8 cellular contexts compared by ENCODE assay signal in genomic region chr11:2305862-2306823, GRCh38. TPM values are rescaled to one million over a fixed set of nuclear protein-coding genes. Genes with fewer than 3 reads are reported as not detected.
DNase-seq lines count a peak whose midpoint lies in the region; ATAC-seq, FAIRE-seq and TF ChIP-seq lines count a peak whose summit lies in the region.

No MANE protein-coding gene starts in this region.

- no peak overlapping the region for H3K27ac ChIP-seq in OCI-LY7 (ENCODE audit: low read depth, low read length, poor library complexity, severe bottlenecking)
- no peak overlapping the region for H3K27ac ChIP-seq in H1 (ENCODE audit: low read depth, low read length)

- H3K23ac ChIP-seq in H1 (ENCODE audit: insufficient read length), result no peak overlapping the region

- no peaks in the 10 kb centered on the region for H3K23me2 ChIP-seq in H1 (ENCODE audit: low read depth, low read length)

- no TSS peak for BruUV-seq in OCI-LY7 (replicated peaks; lab: Mats Ljungman, UMichigan)

- H2BK120ac ChIP-seq in H1 (replicated peaks; ENCODE audit: low read depth, low read length), result no peak overlapping the region

- H3K4me1 ChIP-seq in OCI-LY7 (ENCODE audit: insufficient read depth, low read length, poor library complexity, severe bottlenecking) (peaks cover 8% of the 10 kb centered on the region), H1 (replicated peaks in 1 of 4; ENCODE audit: control insufficient read depth in 3 of 4, insufficient read depth in 4 of 4, low read length in 3 of 4) (peaks cover 0 to 3% (median 0%) of the 10 kb centered on the region in 4 experiments; a peak in 1 of 7 replicates)

- no peak for TF ChIP-seq EP300 in H1 (IDR thresholded peaks at IDR 0.05; ENCODE audit: borderline replicate concordance in 1 of 2, low read depth in 2 of 2, low read length in 2 of 2)

- H3K79me2 ChIP-seq in OCI-LY7 (ENCODE audit: insufficient read depth, low read depth, low read length) (no peaks in the 10 kb centered on the region), H1 (ENCODE audit: control insufficient read depth in 1 of 2, insufficient read depth in 2 of 2, low read length in 2 of 2) (no peaks in the 10 kb centered on the region)

- no peak overlapping the region; the same call in 1 of the 2 replicates for H2BK12ac ChIP-seq in H1 (ENCODE audit: low read depth, low read length)

- H3K14ac ChIP-seq in H1 (ENCODE audit: insufficient read length), result no peak overlapping the region

- peaks cover 0 to 5% (median 4%) of the 10 kb centered on the region in 3 donors for H3K36me3 Mint-ChIP-seq in naive thymus-derived CD8-positive, alpha-beta T cell

- H3K27me3 Mint-ChIP-seq in naive thymus-derived CD8-positive, alpha-beta T cell, result no peaks in the 10 kb centered on the region

- H2AFZ ChIP-seq in OCI-LY7 (ENCODE audit: low read length) (no peak overlapping the region), H1 (ENCODE audit: low read length) (no peak overlapping the region)

- no peaks in the 10 kb centered on the region for H3K9me2 ChIP-seq in OCI-LY7 (ENCODE audit: insufficient read depth, low read length)

- TF ChIP-seq POLR2A in H1 (IDR thresholded peaks at IDR 0.05; ENCODE audit: control extremely low read depth in 1 of 2, low read depth in 2 of 2, low read length in 2 of 2), result no peak

- H2BK5ac ChIP-seq in H1 (ENCODE audit: low read depth, low read length), result no peak overlapping the region

- WGBS in H1 (ENCODE audit: extremely low coverage in 1 of 2, insufficient coverage in 1 of 2, insufficient read length in 1 of 2, insufficient replicate concordance in 2 of 2, low coverage in 1 of 2, low lambda C conversion rate in 2 of 2, missing lambda C conversion rate in 1 of 2), 2 experiments, result 79% methylated on average over 13 of the region's 16 CpGs; no CpG with 5 or more reads in 1 of the 2 experiments

- no peaks in the 10 kb centered on the region for H3K27me3 ChIP-seq in H1 (replicated peaks in 1 of 4; ENCODE audit: control insufficient read depth in 3 of 4, extremely low read depth in 1 of 4, insufficient read depth in 3 of 4, low read length in 3 of 4)

- H4K20me1 ChIP-seq in OCI-LY7 (ENCODE audit: insufficient read depth, low read length) (no peaks in the 10 kb centered on the region), H1 (replicated peaks in 1 of 2; ENCODE audit: control insufficient read depth in 1 of 2, insufficient read depth in 2 of 2, low read length in 2 of 2) (peaks cover 0 to 4% of the 10 kb centered on the region in 2 experiments)

- peaks cover 26 to 67% (median 49%) of the 10 kb centered on the region in 4 donors for H3K4me1 Mint-ChIP-seq in naive thymus-derived CD8-positive, alpha-beta T cell

- H4K91ac ChIP-seq in H1 (replicated peaks; ENCODE audit: insufficient read length, low read length), result no peak overlapping the region

- no peak overlapping the region; the same call in 1 of the 2 replicates for H2BK15ac ChIP-seq in H1 (ENCODE audit: low read length)

- FAIRE-seq in H1 (lab: Jason Lieb, UNC), result no peak

- peak overlapping the region; percentile 81 to 98 (median 93) for H3K4me3 Mint-ChIP-seq in naive thymus-derived CD8-positive, alpha-beta T cell

- no peak overlapping the region for H4K8ac ChIP-seq in H1 (ENCODE audit: extremely low read depth, insufficient read depth, low read length)

- no peak overlapping the region; the same call in 1 of the 2 replicates for H2BK20ac ChIP-seq in H1 (ENCODE audit: low read length)

- H3K4ac ChIP-seq in H1 (replicated peaks; ENCODE audit: insufficient read length, low read depth, low read length), result no peak overlapping the region

- CTCF ChIA-PET in OCI-LY7 (lab: Charles Lee; ENCODE audit: unreplicated experiment), result interaction anchor here (0.6 to 3.3 kb wide), 3 partner anchors 93 to 226 kb away, joined by 3 to 44 read pairs (median 3); no protein-coding TSS in a partner anchor
- CTCF ChIA-PET in H1 (lab: Charles Lee; ENCODE audit: partially characterized antibody), result interaction anchor here (0.6 to 14.9 kb wide), 52 partner anchors 10 to 750 kb away, joined by 3 to 333 read pairs (median 6); partner anchors contain the start of genes CD81, TH and TSSC4

- peak overlapping the region; percentile 74 to 98 (median 92) for H3K27ac Mint-ChIP-seq in naive thymus-derived CD8-positive, alpha-beta T cell

- H4K5ac ChIP-seq in H1 (ENCODE audit: insufficient read length, low read depth, low read length), result no peak overlapping the region

- no peaks in the 10 kb centered on the region for H3K79me1 ChIP-seq in H1 (ENCODE audit: low read depth, low read length)

- peak; percentile 1 to 6 for ATAC-seq in naive thymus-derived CD8-positive, alpha-beta T cell
- ATAC-seq in GM18520 (IDR thresholded peaks at IDR 0.05; ENCODE audit: unreplicated experiment), result no peak

- H3K9me3 Mint-ChIP-seq in naive thymus-derived CD8-positive, alpha-beta T cell, result no peaks in the 10 kb centered on the region

- H3K9ac ChIP-seq in H1 (replicated peaks in 1 of 4; ENCODE audit: extremely low read depth in 1 of 4, low read depth in 3 of 4, low read length in 3 of 4), result no peak overlapping the region

- no peak for TF ChIP-seq RAD21 in H1 (IDR thresholded peaks at IDR 0.05 in 1 of 2, conservative IDR thresholded peaks at IDR 0.05 in 1 of 2; ENCODE audit: low read depth in 2 of 2, low read length in 2 of 2)

- no peaks in the 10 kb centered on the region for H3K9me3 ChIP-seq in OCI-LY7 (ENCODE audit: low read length)
- no peaks in the 10 kb centered on the region for H3K9me3 ChIP-seq in H1 (ENCODE audit: insufficient read depth in 2 of 2, low read depth in 1 of 2, low read length in 1 of 2)

- intact Hi-C loops in OCI-LY7 (cut with micrococcal nuclease; ENCODE audit: unreplicated experiment), result loop anchor here (1.0 to 5.0 kb wide), 4 partner anchors 94 to 226 kb away; partner anchors contain the start of gene TSSC4

- no peak for TF ChIP-seq CTCF in OCI-LY7 (conservative IDR thresholded peaks at IDR 0.05; ENCODE audit: low read length)
- no peak for TF ChIP-seq CTCF in H1 (IDR thresholded peaks at IDR 0.05; ENCODE audit: control extremely low read depth in 1 of 3, insufficient read depth in 1 of 3, low read depth in 1 of 3, low read length in 3 of 3)

- H3K36me3 ChIP-seq in OCI-LY7 (ENCODE audit: insufficient read depth, low read length) (no peaks in the 10 kb centered on the region), H1 (ENCODE audit: control insufficient read depth in 2 of 4, insufficient read depth in 4 of 4, low read length in 3 of 4) (no peaks in the 10 kb centered on the region)

- peak overlapping the region; percentile 19; the same call in 1 of the 2 replicates for H3K18ac ChIP-seq in H1 (ENCODE audit: extremely low read depth, low read length)

- no peak overlapping the region for H2AK5ac ChIP-seq in H1 (ENCODE audit: low read depth, low read length)

- H3K56ac ChIP-seq in H1 (replicated peaks; ENCODE audit: insufficient read length, low read depth, low read length), result no peak overlapping the region

- DNase-seq in AG08396 (ENCODE audit: low spot score), result peak; percentile 83
- DNase-seq in OCI-LY7 (ENCODE audit: low spot score), result peak; percentile 17
- no peak for DNase-seq in H1 (ENCODE audit: low read depth in 1 of 2, low spot score in 2 of 2)
- peak in 4 of 10 donors; percentile 36 to 51 (median 46) for DNase-seq in naive thymus-derived CD8-positive, alpha-beta T cell
- DNase-seq in central memory CD4-positive, alpha-beta T cell, result no peak
- DNase-seq in effector CD8-positive, alpha-beta T cell (lab: John Stamatoyannopoulos, UW), result no peak
- no peak for DNase-seq in amniotic stem cell (lab: John Stamatoyannopoulos, UW)

- POLR2A ChIA-PET in OCI-LY7 (lab: Charles Lee), result interaction anchor here (0.6 to 1.4 kb wide), 6 partner anchors 72 to 1534 kb away, joined by 3 to 5 read pairs (median 4); no protein-coding TSS in a partner anchor
- POLR2A ChIA-PET in H1 (lab: Charles Lee; ENCODE audit: partially characterized antibody), result interaction anchor here (0.6 to 2.4 kb wide), 7 partner anchors 72 to 118 kb away, joined by 3 to 14 read pairs (median 4); partner anchors contain the start of gene TSSC4
- POLR2A ChIA-PET in naive thymus-derived CD8-positive, alpha-beta T cell (lab: Charles Lee), result interaction anchor here (0.6 to 10.9 kb wide), 19 partner anchors 7 to 1446 kb away, joined by 3 to 113 read pairs (median 4); partner anchors contain the start of genes CD81 and TSSC4

- no peak overlapping the region for H3K4me2 ChIP-seq in OCI-LY7 (ENCODE audit: low read length)
- no peak overlapping the region for H3K4me2 ChIP-seq in H1 (ENCODE audit: insufficient read depth in 1 of 2, low read depth in 2 of 2, low read length in 2 of 2)

- H3K4me3 ChIP-seq in OCI-LY7 (ENCODE audit: low read depth, low read length, poor library complexity, severe bottlenecking), result no peak overlapping the region
- H3K4me3 ChIP-seq in H1 (ENCODE audit: extremely low read depth in 1 of 4, insufficient read depth in 2 of 4, low read depth in 3 of 4, low read length in 4 of 4), result no peak overlapping the region

RNA-seq across cellular contexts. Expression of gene TSPAN32, which starts 4.3 kb away (rescaled TPM):
- total RNA-seq in OCI-LY7 (2014; rRNA removed; shearing (Covaris generic)), result 0.69 and 1.1 TPM in 2 replicates
- total RNA-seq in OCI-LY7 (2022), result 1.5 and 2.0 TPM in 2 replicates
- not detected in 2 replicates for total RNA-seq in H1 (2021; fragmentation: NEBNext Ultra II Directional; extraction: Animal tissue kit (Norgen Biotek cat#: 25700))
- polyA plus RNA-seq in H1 (2011; rRNA removed), result not detected in 2 replicates
- polyA plus RNA-seq in H1 (2011; cell fraction: cytosol; rRNA removed), result not detected
- polyA plus RNA-seq in H1 (2011; cell fraction: nucleus; rRNA removed), result not detected
- 0.13 to 0.16 TPM in 2 of 4 replicates, not detected in the others for polyA plus RNA-seq in H1 (2012, experiment 1 of 2)
- not detected for polyA plus RNA-seq in H1 (2012, experiment 2 of 2)
- not detected for polyA plus RNA-seq in H1 (2013, experiment 1 of 2)
- polyA plus RNA-seq in H1 (2013, experiment 2 of 2), result not detected
- not detected in 2 replicates for polyA minus RNA-seq in H1 (2011; rRNA and poly(A)+ RNA removed)
- not detected for polyA minus RNA-seq in H1 (2011; cell fraction: cytosol; rRNA and poly(A)+ RNA removed)
- not detected for polyA minus RNA-seq in H1 (2011; cell fraction: nucleus; rRNA and poly(A)+ RNA removed)
- 100 to 1,000 TPM; 158 to 171 TPM for total RNA-seq in naive thymus-derived CD8-positive, alpha-beta T cell
- 100 to 1,000 TPM in 1 of 3 donors, 10 to 100 TPM in 2; 58.5 to 124 (median 96.6) TPM for polyA plus RNA-seq in naive thymus-derived CD8-positive, alpha-beta T cell

RNA-seq across cellular contexts. Expression of gene C11orf21, which starts 4.4 kb away (rescaled TPM):
- total RNA-seq in OCI-LY7 (2014; rRNA removed; shearing (Covaris generic)), result 0.47 TPM in 1 of 2 replicates, not detected in the other
- 1.9 and 2.5 TPM in 2 replicates for total RNA-seq in OCI-LY7 (2022)
- total RNA-seq in H1 (2021; fragmentation: NEBNext Ultra II Directional; extraction: Animal tissue kit (Norgen Biotek cat#: 25700)), result not detected in 2 replicates
- not detected in 2 replicates for polyA plus RNA-seq in H1 (2011; rRNA removed)
- polyA plus RNA-seq in H1 (2011; cell fraction: cytosol; rRNA removed), result not detected
- not detected for polyA plus RNA-seq in H1 (2011; cell fraction: nucleus; rRNA removed)
- polyA plus RNA-seq in H1 (2012, experiment 1 of 2), result not detected in 4 replicates
- polyA plus RNA-seq in H1 (2012, experiment 2 of 2), result not detected
- not detected for polyA plus RNA-seq in H1 (2013, experiment 1 of 2)
- polyA plus RNA-seq in H1 (2013, experiment 2 of 2), result not detected
- not detected in 2 replicates for polyA minus RNA-seq in H1 (2011; rRNA and poly(A)+ RNA removed)
- not detected for polyA minus RNA-seq in H1 (2011; cell fraction: cytosol; rRNA and poly(A)+ RNA removed)
- not detected for polyA minus RNA-seq in H1 (2011; cell fraction: nucleus; rRNA and poly(A)+ RNA removed)
- total RNA-seq in naive thymus-derived CD8-positive, alpha-beta T cell, result 100 to 1,000 TPM; 113 to 115 TPM
- 10 to 100 TPM; 13.6 to 20.2 (median 20.2) TPM for polyA plus RNA-seq in naive thymus-derived CD8-positive, alpha-beta T cell

RNA-seq across cellular contexts. Expression of gene ASCL2, which starts 35.8 kb away (rescaled TPM):
- total RNA-seq in OCI-LY7 (2014; rRNA removed; shearing (Covaris generic)), result not detected in 2 replicates
- total RNA-seq in OCI-LY7 (2022), result not detected in 2 replicates
- total RNA-seq in H1 (2021; fragmentation: NEBNext Ultra II Directional; extraction: Animal tissue kit (Norgen Biotek cat#: 25700)), result 0.23 and 0.56 TPM in 2 replicates
- polyA plus RNA-seq in H1 (2011; rRNA removed), result 0.41 and 0.51 TPM in 2 replicates
- 0.34 TPM for polyA plus RNA-seq in H1 (2011; cell fraction: cytosol; rRNA removed)
- polyA plus RNA-seq in H1 (2011; cell fraction: nucleus; rRNA removed), result 0.34 TPM
- polyA plus RNA-seq in H1 (2012, experiment 1 of 2), result 0.15 to 0.42 TPM (median 0.37 TPM) in 3 of 4 replicates, not detected in the other
- 0.08 TPM for polyA plus RNA-seq in H1 (2012, experiment 2 of 2)
- 0.26 TPM for polyA plus RNA-seq in H1 (2013, experiment 1 of 2)
- polyA plus RNA-seq in H1 (2013, experiment 2 of 2), result 0.42 TPM
- 0.13 TPM in 1 of 2 replicates, not detected in the other for polyA minus RNA-seq in H1 (2011; rRNA and poly(A)+ RNA removed)
- polyA minus RNA-seq in H1 (2011; cell fraction: cytosol; rRNA and poly(A)+ RNA removed), result 0.59 TPM
- polyA minus RNA-seq in H1 (2011; cell fraction: nucleus; rRNA and poly(A)+ RNA removed), result 0.40 TPM
- under 1 TPM in 1 of 2 experiments, not detected in 1; 0.19 TPM for total RNA-seq in naive thymus-derived CD8-positive, alpha-beta T cell
- polyA plus RNA-seq in naive thymus-derived CD8-positive, alpha-beta T cell, result 1 to 10 TPM in 1 of 3 donors, under 1 TPM in 1, not detected in 1; 0.23 to 2.8 TPM

Comparison
In these comparisons a context has a peak if more than half of its experiments do, and no peak if none do; other contexts are left out.
1. DNase-seq: peak in AG08396 (single experiment) and OCI-LY7 (single experiment); none in H1 (0 of 2), central memory CD4-positive, alpha-beta T cell (single experiment), effector CD8-positive, alpha-beta T cell (single experiment) and amniotic stem cell (single experiment).
2. RNA of gene TSPAN32, which starts 4.3 kb away (total RNA-seq): 158 to 171 TPM in naive thymus-derived CD8-positive, alpha-beta T cell; 0.69 to 2.0 TPM in OCI-LY7 and not detected in H1; every median in the first group is over 10 times any median in the second.
3. RNA of gene C11orf21, which starts 4.4 kb away (total RNA-seq): 113 to 115 TPM in naive thymus-derived CD8-positive, alpha-beta T cell; 0.47 to 2.5 TPM in OCI-LY7 and not detected in H1; every median in the first group is over 10 times any median in the second.